Comparison of ENCODE assay signal across 7 cellular contexts in the genomic region with DNA sequence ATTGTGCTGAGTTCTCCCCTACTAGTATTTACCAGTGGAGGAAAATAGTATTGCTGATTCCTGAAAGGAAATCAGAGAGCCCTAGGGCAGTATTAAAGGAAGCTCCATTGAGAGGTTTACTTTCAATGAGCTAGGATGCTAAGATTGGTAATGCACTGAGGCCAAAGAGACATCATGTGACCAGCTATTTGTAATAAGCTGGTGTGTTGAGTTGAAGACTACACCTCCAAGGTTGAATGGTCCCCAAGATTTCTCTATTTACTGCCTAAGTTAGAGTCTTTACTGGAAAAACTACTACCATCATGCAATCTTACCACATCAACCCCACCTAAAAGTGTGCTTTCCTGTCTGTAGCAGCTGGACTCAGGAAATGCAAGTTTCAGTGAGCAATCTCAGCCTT.
"Had no signal": no experiment of that assay in that cellular context is flagged by ENCODE, and none has a peak within 500 bp of the region (broad histone marks: within the 10 kb centered on the region; RNA-seq: fewer than 3 reads in every experiment).

No MANE protein-coding gene starts in this region.

- H3K4me3 Mint-ChIP-seq: IgD-negative memory B cell had no signal

- H3K27me3 Mint-ChIP-seq: IgD-negative memory B cell had no signal

- ATAC-seq: HepG2 had no signal

- H3K9me3 Mint-ChIP-seq: IgD-negative memory B cell had no signal

- H3K27ac Mint-ChIP-seq: IgD-negative memory B cell had no signal

- H3K36me3 Mint-ChIP-seq: IgD-negative memory B cell had no signal

- FAIRE-seq: HepG2, HTR-8/SVneo had no signal

- H3K27ac ChIP-seq: HL-60 had no signal

- DNase-seq: IMR-90, KBM-7, KG1 had no signal
